27 cellular contexts compared by ENCODE assay signal in genomic region chr10:94016727-94017714, GRCh38. TPM values are rescaled to one million over a fixed set of nuclear protein-coding genes. Genes with fewer than 3 reads are reported as not detected.
DNase-seq lines count a peak whose midpoint lies in the region; ATAC-seq and TF ChIP-seq lines count a peak whose summit lies in the region.
"Had no signal": no experiment of that assay in that cellular context is flagged by ENCODE, and none has a peak within 500 bp of the region (broad histone marks: within the 10 kb centered on the region; RNA-seq: fewer than 3 reads in every experiment).

No MANE protein-coding gene starts in this region.

- CTCF ChIA-PET in activated CD4-positive, alpha-beta T cell treated with anti-CD3 and anti-CD28 coated beads, Interleukin-2, amount 10 ng/mL, durations not matched to agents 7 days and 5 days (lab: Charles Lee) = no interaction called here

- H3K27ac ChIP-seq in adrenal gland (no peak overlapping the region), thyroid gland (peak overlapping the region in 2 of 3 donors; percentile 18 to 25), lower lobe of right lung (no peak overlapping the region), neural progenitor cell (no peak overlapping the region)
- H3K27ac ChIP-seq: BLaER1 treated with 17β-estradiol and CSF1 and Interleukin-3, amounts not matched to agents 10 nM and 100 nM; HL-60; upper lobe of right lung had no signal

- H3K27me3 ChIP-seq in adrenal gland = no peaks in the 10 kb centered on the region
- no peaks in the 10 kb centered on the region for H3K27me3 ChIP-seq in thyroid gland
- no peaks in the 10 kb centered on the region for H3K27me3 ChIP-seq in lower lobe of right lung (ENCODE audit: low read depth)
- peaks cover 2% of the 10 kb centered on the region for H3K27me3 ChIP-seq in neural progenitor cell
- H3K27me3 ChIP-seq: BLaER1 treated with 17β-estradiol and CSF1 and Interleukin-3, amounts not matched to agents 10 nM and 100 nM; MG63; upper lobe of right lung had no signal

- intact Hi-C loops in activated CD4-positive, alpha-beta T cell treated with anti-CD3 and anti-CD28 coated beads, Interleukin-2, amount 10 ng/mL, durations not matched to agents 24 days and 14 days (cut with micrococcal nuclease) = no loop called here
- intact Hi-C loops in adrenal gland (cut with DNase I) (no loop called here), thyroid gland (cut with DNase I) (no loop called here), lower lobe of right lung (cut with DNase I) (no loop called here)

- H3K4me1 ChIP-seq in adrenal gland (replicated peaks in 1 of 2) (no peaks in the 10 kb centered on the region), thyroid gland (peaks cover 18 to 27% of the 10 kb centered on the region in 2 donors), lower lobe of right lung (peaks cover 7% of the 10 kb centered on the region), neural progenitor cell (no peaks in the 10 kb centered on the region)
- H3K4me1 ChIP-seq: BLaER1 treated with 17β-estradiol and CSF1 and Interleukin-3, amounts not matched to agents 10 nM and 100 nM; upper lobe of right lung had no signal

- H3K4me3 ChIP-seq in adrenal gland (no peak overlapping the region), thyroid gland (replicated peaks in 1 of 3) (no peak overlapping the region), lower lobe of right lung (no peak overlapping the region), neural progenitor cell (no peak overlapping the region)
- H3K4me3 ChIP-seq: BLaER1 treated with 17β-estradiol and CSF1 and Interleukin-3, amounts not matched to agents 10 nM and 100 nM; MG63; upper lobe of right lung had no signal

- 62 to 71% (median 69%) methylated on average over 3 of the region's 3 CpGs for WGBS in adrenal gland, 4 donors
- WGBS in thyroid gland, 2 donors = 75 to 79% methylated on average over 3 of the region's 3 CpGs

- H2AFZ ChIP-seq in neural progenitor cell (replicated peaks) = no peak overlapping the region

- H4K20me1 ChIP-seq in neural progenitor cell (ENCODE audit: low read depth) = no peaks in the 10 kb centered on the region
- H4K20me1 ChIP-seq: BLaER1 treated with 17β-estradiol and CSF1 and Interleukin-3, amounts not matched to agents 10 nM and 100 nM had no signal

- no peak overlapping the region for H3K27ac Mint-ChIP-seq in activated CD4-positive, alpha-beta T cell treated with anti-CD3 and anti-CD28 coated beads, Interleukin-2, amount 10 ng/mL, durations not matched to agents 24 days and 14 days
- no peak overlapping the region for H3K27ac Mint-ChIP-seq in activated CD4-positive, alpha-beta T cell treated with anti-CD3 and anti-CD28 coated beads, Interleukin-2, amount 10 ng/mL, durations not matched to agents 7 days and 5 days
- no peak overlapping the region for H3K27ac Mint-ChIP-seq in neural progenitor cell
- H3K27ac Mint-ChIP-seq: activated CD8-positive, alpha-beta memory T cell treated with anti-CD3 and anti-CD28 coated beads, Interleukin-2, amount 10 ng/mL, durations not matched to agents 7 days and 5 days; activated T-helper 17 cell treated with anti-CD3 and anti-CD28 coated beads, Interleukin-2, amount 50 U/mL, for 72 hours; dendritic cell treated with granulocyte-macrophage colony-stimulating factor and Interleukin-4, amounts not matched to agents 40 ng/mL and 50 ng/mL, for 4 days; progenitor cell of endocrine pancreas; stimulated activated naive CD8-positive, alpha-beta T cell treated with anti-CD3 and anti-CD28 coated beads, Interleukin-15, amount 100 ng/mL, for 72 hours; T-cell had no signal

- no peaks in the 10 kb centered on the region for H3K9me3 Mint-ChIP-seq in activated CD4-positive, alpha-beta T cell treated with anti-CD3 and anti-CD28 coated beads, Interleukin-2, amount 10 ng/mL, durations not matched to agents 24 days and 14 days
- no peaks in the 10 kb centered on the region for H3K9me3 Mint-ChIP-seq in activated CD4-positive, alpha-beta T cell treated with anti-CD3 and anti-CD28 coated beads, Interleukin-2, amount 10 ng/mL, durations not matched to agents 7 days and 5 days
- H3K9me3 Mint-ChIP-seq in neural progenitor cell = no peaks in the 10 kb centered on the region
- H3K9me3 Mint-ChIP-seq: activated T-helper 17 cell treated with anti-CD3 and anti-CD28 coated beads, Interleukin-2, amount 50 U/mL, for 72 hours; dendritic cell treated with granulocyte-macrophage colony-stimulating factor and Interleukin-4, amounts not matched to agents 40 ng/mL and 50 ng/mL, for 4 days; stimulated activated naive CD8-positive, alpha-beta T cell treated with anti-CD3 and anti-CD28 coated beads, Interleukin-15, amount 100 ng/mL, for 72 hours; T-cell had no signal

- H3K9me3 ChIP-seq in adrenal gland (replicated peaks in 1 of 3) (no peaks in the 10 kb centered on the region), thyroid gland (no peaks in the 10 kb centered on the region), lower lobe of right lung (no peaks in the 10 kb centered on the region), neural progenitor cell (ENCODE audit: low read depth) (no peaks in the 10 kb centered on the region)
- H3K9me3 ChIP-seq: BLaER1 treated with 17β-estradiol and CSF1 and Interleukin-3, amounts not matched to agents 10 nM and 100 nM; MG63; upper lobe of right lung had no signal

- POLR2A ChIA-PET in activated CD4-positive, alpha-beta T cell treated with anti-CD3 and anti-CD28 coated beads, Interleukin-2, amount 10 ng/mL, durations not matched to agents 7 days and 5 days (lab: Charles Lee) = no interaction called here

- H3K79me2 ChIP-seq in neural progenitor cell (ENCODE audit: low read depth) = no peaks in the 10 kb centered on the region

- H3K9ac ChIP-seq in neural progenitor cell = no peak overlapping the region
- H3K9ac ChIP-seq: BLaER1 treated with 17β-estradiol and CSF1 and Interleukin-3, amounts not matched to agents 10 nM and 100 nM had no signal

- H3K4me2 ChIP-seq in neural progenitor cell = no peak overlapping the region
- H3K4me2 ChIP-seq: BLaER1 treated with 17β-estradiol and CSF1 and Interleukin-3, amounts not matched to agents 10 nM and 100 nM had no signal

- TF ChIP-seq POLR2A in adrenal gland (IDR thresholded peaks at IDR 0.05) = no peak
- TF ChIP-seq POLR2A in thyroid gland (IDR thresholded peaks at IDR 0.05) = no peak

- TF ChIP-seq CTCF in adrenal gland (IDR thresholded peaks at IDR 0.05) (no peak), thyroid gland (IDR thresholded peaks at IDR 0.05) (no peak), lower lobe of right lung (IDR thresholded peaks at IDR 0.05) (no peak), neural progenitor cell (IDR thresholded peaks at IDR 0.05) (no peak)

- H3K36me3 ChIP-seq in adrenal gland (replicated peaks in 1 of 2) (no peaks in the 10 kb centered on the region), thyroid gland (no peaks in the 10 kb centered on the region), lower lobe of right lung (no peaks in the 10 kb centered on the region), neural progenitor cell (no peaks in the 10 kb centered on the region)
- H3K36me3 ChIP-seq: BLaER1 treated with 17β-estradiol and CSF1 and Interleukin-3, amounts not matched to agents 10 nM and 100 nM; MG63; upper lobe of right lung had no signal

- peak; percentile 34 for DNase-seq in activated CD4-positive, alpha-beta T cell treated with anti-CD3 and anti-CD28 coated beads, Interleukin-2, amount 10 ng/mL, durations not matched to agents 24 days and 14 days
- no peak for DNase-seq in activated CD4-positive, alpha-beta T cell treated with anti-CD3 and anti-CD28 coated beads, Interleukin-2, amount 10 ng/mL, durations not matched to agents 7 days and 5 days
- DNase-seq in adrenal gland = peak in 5 of 7 donors; percentile 19 to 52 (median 38)
- DNase-seq in iPS-NIHi7 (ENCODE audit: extremely low spot score) = peak; percentile 52
- DNase-seq in thyroid gland = peak; percentile 60 to 72
- no peak for DNase-seq in lower lobe of right lung
- no peak for DNase-seq in neural progenitor cell (ENCODE audit: low spot score)
- DNase-seq in NCI-H2029 treated with DMSO at 0.1 percent for 48 hours (lab: John Stamatoyannopoulos, UW) = no peak
- DNase-seq: activated CD4-positive, alpha-beta T cell treated with anti-CD3 and anti-CD28 coated beads for 4 hours; activated CD8-positive, alpha-beta memory T cell treated with anti-CD3 and anti-CD28 coated beads, Interleukin-2, amount 10 ng/mL, durations not matched to agents 7 days and 5 days; foreskin melanocyte; hippocampal formation; MG63; NCI-H1417 treated with DMSO at 0.1 percent for 48 hours; NCI-H2171 treated with DMSO at 0.1 percent for 48 hours; NCI-H526 treated with DMSO at 0.1 percent for 48 hours; SHP77 treated with DMSO at 0.1 percent for 48 hours; small intestine; stimulated activated CD4-positive, alpha-beta T cell treated with anti-CD3 and anti-CD28 coated beads, Interleukin-4, amount 100 ng/mL, for 1 hour; stimulated activated naive CD8-positive, alpha-beta T cell treated with anti-CD3 and anti-CD28 coated beads, Interleukin-15, amount 100 ng/mL, for 72 hours; T-cell; upper lobe of right lung had no signal

- H3K4me3 Mint-ChIP-seq in activated CD4-positive, alpha-beta T cell treated with anti-CD3 and anti-CD28 coated beads, Interleukin-2, amount 10 ng/mL, durations not matched to agents 24 days and 14 days = no peak overlapping the region
- H3K4me3 Mint-ChIP-seq in activated CD4-positive, alpha-beta T cell treated with anti-CD3 and anti-CD28 coated beads, Interleukin-2, amount 10 ng/mL, durations not matched to agents 7 days and 5 days = no peak overlapping the region
- H3K4me3 Mint-ChIP-seq in neural progenitor cell = no peak overlapping the region
- H3K4me3 Mint-ChIP-seq: activated CD8-positive, alpha-beta memory T cell treated with anti-CD3 and anti-CD28 coated beads, Interleukin-2, amount 10 ng/mL, durations not matched to agents 7 days and 5 days; activated T-helper 17 cell treated with anti-CD3 and anti-CD28 coated beads, Interleukin-2, amount 50 U/mL, for 72 hours; dendritic cell treated with granulocyte-macrophage colony-stimulating factor and Interleukin-4, amounts not matched to agents 40 ng/mL and 50 ng/mL, for 4 days; stimulated activated naive CD8-positive, alpha-beta T cell treated with anti-CD3 and anti-CD28 coated beads, Interleukin-15, amount 100 ng/mL, for 72 hours; T-cell had no signal

- H3K27me3 Mint-ChIP-seq in activated CD4-positive, alpha-beta T cell treated with anti-CD3 and anti-CD28 coated beads, Interleukin-2, amount 10 ng/mL, durations not matched to agents 24 days and 14 days = peaks cover 9% of the 10 kb centered on the region
- H3K27me3 Mint-ChIP-seq in activated CD4-positive, alpha-beta T cell treated with anti-CD3 and anti-CD28 coated beads, Interleukin-2, amount 10 ng/mL, durations not matched to agents 7 days and 5 days = peaks cover 10% of the 10 kb centered on the region
- H3K27me3 Mint-ChIP-seq in neural progenitor cell (ENCODE audit: insufficient read depth, low read depth) = peaks cover 3% of the 10 kb centered on the region
- H3K27me3 Mint-ChIP-seq: activated CD8-positive, alpha-beta memory T cell treated with anti-CD3 and anti-CD28 coated beads, Interleukin-2, amount 10 ng/mL, durations not matched to agents 7 days and 5 days; progenitor cell of endocrine pancreas had no signal

- ATAC-seq in lower lobe of right lung = no peak
- ATAC-seq: activated CD8-positive, alpha-beta memory T cell treated with anti-CD3 and anti-CD28 coated beads, Interleukin-2, amount 10 ng/mL, durations not matched to agents 7 days and 5 days; activated T-helper 17 cell treated with anti-CD3 and anti-CD28 coated beads, Interleukin-2, amount 50 U/mL, for 72 hours; stimulated activated naive CD8-positive, alpha-beta T cell treated with anti-CD3 and anti-CD28 coated beads, Interleukin-15, amount 100 ng/mL, for 72 hours; T-cell; upper lobe of right lung had no signal

- no peaks in the 10 kb centered on the region for H3F3A ChIP-seq in neural progenitor cell (ENCODE audit: low read depth)

- H3K4me1 Mint-ChIP-seq in activated CD4-positive, alpha-beta T cell treated with anti-CD3 and anti-CD28 coated beads, Interleukin-2, amount 10 ng/mL, durations not matched to agents 24 days and 14 days = no peaks in the 10 kb centered on the region
- H3K4me1 Mint-ChIP-seq in activated CD4-positive, alpha-beta T cell treated with anti-CD3 and anti-CD28 coated beads, Interleukin-2, amount 10 ng/mL, durations not matched to agents 7 days and 5 days = no peaks in the 10 kb centered on the region
- H3K4me1 Mint-ChIP-seq in neural progenitor cell = no peaks in the 10 kb centered on the region
- H3K4me1 Mint-ChIP-seq: activated CD8-positive, alpha-beta memory T cell treated with anti-CD3 and anti-CD28 coated beads, Interleukin-2, amount 10 ng/mL, durations not matched to agents 7 days and 5 days; activated T-helper 17 cell treated with anti-CD3 and anti-CD28 coated beads, Interleukin-2, amount 50 U/mL, for 72 hours; stimulated activated naive CD8-positive, alpha-beta T cell treated with anti-CD3 and anti-CD28 coated beads, Interleukin-15, amount 100 ng/mL, for 72 hours; T-cell had no signal

- no peaks in the 10 kb centered on the region for H3K36me3 Mint-ChIP-seq in activated CD4-positive, alpha-beta T cell treated with anti-CD3 and anti-CD28 coated beads, Interleukin-2, amount 10 ng/mL, durations not matched to agents 24 days and 14 days (ENCODE audit: low read depth)
- H3K36me3 Mint-ChIP-seq in activated CD4-positive, alpha-beta T cell treated with anti-CD3 and anti-CD28 coated beads, Interleukin-2, amount 10 ng/mL, durations not matched to agents 7 days and 5 days (ENCODE audit: low read depth) = no peaks in the 10 kb centered on the region
- no peaks in the 10 kb centered on the region for H3K36me3 Mint-ChIP-seq in neural progenitor cell
- H3K36me3 Mint-ChIP-seq: activated CD8-positive, alpha-beta memory T cell treated with anti-CD3 and anti-CD28 coated beads, Interleukin-2, amount 10 ng/mL, durations not matched to agents 7 days and 5 days; T-cell had no signal

RNA-seq across cellular contexts. Expression of gene PLCE1, which starts 23.3 kb away (rescaled TPM):
- total RNA-seq in activated CD4-positive, alpha-beta T cell treated with anti-CD3 and anti-CD28 coated beads, Interleukin-2, amount 10 ng/mL, durations not matched to agents 24 days and 14 days = not detected in 2 replicates
- total RNA-seq in activated CD4-positive, alpha-beta T cell treated with anti-CD3 and anti-CD28 coated beads, Interleukin-2, amount 10 ng/mL, durations not matched to agents 7 days and 5 days = under 1 TPM; 0.02 to 0.04 TPM
- total RNA-seq in adrenal gland (1 to 10 TPM; 1.1 to 4.8 (median 2.8) TPM), thyroid gland (10 to 100 TPM; 15.5 to 29.8 (median 17.6) TPM), lower lobe of right lung (10.5 TPM), neural progenitor cell (ENCODE audit: low replicate concordance) (0.47 and 0.71 TPM in 2 replicates)
- 1 to 10 TPM in 2 of 3 donors, under 1 TPM in 1; 0.94 to 2.3 (median 1.4) TPM for polyA plus RNA-seq in adrenal gland

Comparison
In these comparisons a context has a peak if more than half of its experiments do, and no peak if none do; other contexts are left out.
1. DNase-seq: peak in activated CD4-positive, alpha-beta T cell treated with anti-CD3 and anti-CD28 coated beads, Interleukin-2, amount 10 ng/mL, durations not matched to agents 24 days and 14 days (single experiment), adrenal gland (5 of 7), iPS-NIHi7 (single experiment) and thyroid gland (2 of 2); none in activated CD4-positive, alpha-beta T cell treated with anti-CD3 and anti-CD28 coated beads, Interleukin-2, amount 10 ng/mL, durations not matched to agents 7 days and 5 days (single experiment), lower lobe of right lung (single experiment), neural progenitor cell (single experiment) and NCI-H2029 treated with DMSO at 0.1 percent for 48 hours (single experiment).
2. H3K27ac ChIP-seq: peak in thyroid gland (2 of 3); none in adrenal gland (0 of 5), lower lobe of right lung (single experiment) and neural progenitor cell (single experiment).